Comparison of ENCODE assay signal across 1 cellular context in genomic region chr10:73730153-73730906, GRCh38.
TF ChIP-seq lines count a peak whose summit lies in the region.

No MANE protein-coding gene starts in this region.

TF ChIP-seq in HepG2, 621 proteins besides CTCF, POLR2A, EP300 and RAD21 (continued from another document and continues in another):
- TF ChIP-seq, protein P1, sequence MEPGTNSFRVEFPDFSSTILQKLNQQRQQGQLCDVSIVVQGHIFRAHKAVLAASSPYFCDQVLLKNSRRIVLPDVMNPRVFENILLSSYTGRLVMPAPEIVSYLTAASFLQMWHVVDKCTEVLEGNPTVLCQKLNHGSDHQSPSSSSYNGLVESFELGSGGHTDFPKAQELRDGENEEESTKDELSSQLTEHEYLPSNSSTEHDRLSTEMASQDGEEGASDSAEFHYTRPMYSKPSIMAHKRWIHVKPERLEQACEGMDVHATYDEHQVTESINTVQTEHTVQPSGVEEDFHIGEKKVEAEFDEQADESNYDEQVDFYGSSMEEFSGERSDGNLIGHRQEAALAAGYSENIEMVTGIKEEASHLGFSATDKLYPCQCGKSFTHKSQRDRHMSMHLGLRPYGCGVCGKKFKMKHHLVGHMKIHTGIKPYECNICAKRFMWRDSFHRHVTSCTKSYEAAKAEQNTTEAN (CRISPR knock-in tag; conservative IDR thresholded peaks at IDR 0.05) = no peak
- TF ChIP-seq ZNF282 (IDR thresholded peaks at IDR 0.05; ENCODE audit: partially characterized antibody) (no peak), ZNF333 (CRISPR knock-in tag; IDR thresholded peaks at IDR 0.05; ENCODE audit: borderline replicate concordance) (peak; percentile 94; the same call in 1 of the 2 replicates), ZNF772 (CRISPR knock-in tag; IDR thresholded peaks at IDR 0.05) (peak; percentile 39; the same call in 1 of the 2 replicates), ZNF605 (CRISPR knock-in tag; IDR thresholded peaks at IDR 0.05) (peak; percentile 62; the same call in 1 of the 2 replicates), HMG20A (CRISPR knock-in tag; IDR thresholded peaks at IDR 0.05; ENCODE audit: borderline replicate concordance) (no peak), ZNF383 (CRISPR knock-in tag; IDR thresholded peaks at IDR 0.05; ENCODE audit: borderline replicate concordance) (no peak), SRSF4 (IDR thresholded peaks at IDR 0.05; ENCODE audit: low read depth, low read length, poor library complexity, severe bottlenecking) (no peak), ZNF616 (CRISPR knock-in tag; IDR thresholded peaks at IDR 0.05; ENCODE audit: low read depth) (no peak; the same call in 1 of the 2 replicates), KAT8 (CRISPR knock-in tag; IDR thresholded peaks at IDR 0.05) (peak; percentile 98), ZBTB7B (CRISPR knock-in tag; IDR thresholded peaks at IDR 0.05) (no peak; the same call in 1 of the 2 replicates), PRPF4 (IDR thresholded peaks at IDR 0.05; ENCODE audit: low read depth, low read length, poor library complexity, severe bottlenecking) (no peak), MZF1 (CRISPR knock-in tag; IDR thresholded peaks at IDR 0.05; ENCODE audit: borderline replicate concordance) (no peak), USF2 (IDR thresholded peaks at IDR 0.05; ENCODE audit: low read depth, low read length) (no peak), USF2 (CRISPR knock-in tag; IDR thresholded peaks at IDR 0.05; ENCODE audit: borderline replicate concordance) (no peak), HHEX (CRISPR knock-in tag; IDR thresholded peaks at IDR 0.05) (0 out of 2 replicates have a peak, but pooled peaks have one; percentile 11), FOSL2 (CRISPR knock-in tag; IDR thresholded peaks at IDR 0.05) (peak; percentile 65), SMAD9 (CRISPR knock-in tag; IDR thresholded peaks at IDR 0.05) (no peak), KDM1A (CRISPR knock-in tag; IDR thresholded peaks at IDR 0.05) (0 out of 2 replicates have a peak, but pooled peaks have one; percentile 40), ZNF768 (CRISPR knock-in tag; IDR thresholded peaks at IDR 0.05) (peak; percentile 66; the same call in 1 of the 2 replicates), DMTF1 (CRISPR knock-in tag; IDR thresholded peaks at IDR 0.05) (peak; percentile 36; the same call in 1 of the 2 replicates), PHF21A (CRISPR knock-in tag; IDR thresholded peaks at IDR 0.05) (peak; percentile 76), ARID2 (CRISPR knock-in tag; IDR thresholded peaks at IDR 0.05; ENCODE audit: borderline replicate concordance) (peak; percentile 67; the same call in 1 of the 2 replicates), ZNF382 (CRISPR knock-in tag; IDR thresholded peaks at IDR 0.05; ENCODE audit: borderline replicate concordance) (no peak), NCOR1 (IDR thresholded peaks at IDR 0.05; ENCODE audit: borderline replicate concordance, low read length) (peak; percentile 38; the same call in 1 of the 2 replicates), ARID3A (IDR thresholded peaks at IDR 0.05; ENCODE audit: low read depth, low read length) (0 out of 2 replicates have a peak, but pooled peaks have one; percentile 7), ZNF703 (CRISPR knock-in tag; IDR thresholded peaks at IDR 0.05; ENCODE audit: borderline replicate concordance) (no peak; the same call in 1 of the 2 replicates), ZNF329 (CRISPR knock-in tag; IDR thresholded peaks at IDR 0.05; ENCODE audit: low read depth) (0 out of 2 replicates have a peak, but pooled peaks have one; percentile 74), HCFC1 (IDR thresholded peaks at IDR 0.05; ENCODE audit: low read depth, low read length) (peak; percentile 71), ZGPAT (CRISPR knock-in tag; IDR thresholded peaks at IDR 0.05) (peak; percentile 93), NR2C2 (CRISPR knock-in tag; IDR thresholded peaks at IDR 0.05; ENCODE audit: borderline replicate concordance) (peak; percentile 94), SIN3B (IDR thresholded peaks at IDR 0.05; ENCODE audit: low read length) (peak; percentile 91), SNAPC2 (CRISPR knock-in tag; IDR thresholded peaks at IDR 0.05) (peak; percentile 89), ZNF678 (CRISPR knock-in tag; IDR thresholded peaks at IDR 0.05) (no peak; the same call in 1 of the 2 replicates), ZIK1 (CRISPR knock-in tag; IDR thresholded peaks at IDR 0.05; ENCODE audit: borderline replicate concordance, low read depth) (peak; percentile 67; the same call in 1 of the 2 replicates), ZMYM3 (CRISPR knock-in tag; IDR thresholded peaks at IDR 0.05) (no peak), HOXA9 (CRISPR knock-in tag; IDR thresholded peaks at IDR 0.05; ENCODE audit: borderline replicate concordance) (no peak), ZNF224 (CRISPR knock-in tag; IDR thresholded peaks at IDR 0.05) (0 out of 2 replicates have a peak, but pooled peaks have one; percentile 64)
- TF ChIP-seq, protein P2, sequence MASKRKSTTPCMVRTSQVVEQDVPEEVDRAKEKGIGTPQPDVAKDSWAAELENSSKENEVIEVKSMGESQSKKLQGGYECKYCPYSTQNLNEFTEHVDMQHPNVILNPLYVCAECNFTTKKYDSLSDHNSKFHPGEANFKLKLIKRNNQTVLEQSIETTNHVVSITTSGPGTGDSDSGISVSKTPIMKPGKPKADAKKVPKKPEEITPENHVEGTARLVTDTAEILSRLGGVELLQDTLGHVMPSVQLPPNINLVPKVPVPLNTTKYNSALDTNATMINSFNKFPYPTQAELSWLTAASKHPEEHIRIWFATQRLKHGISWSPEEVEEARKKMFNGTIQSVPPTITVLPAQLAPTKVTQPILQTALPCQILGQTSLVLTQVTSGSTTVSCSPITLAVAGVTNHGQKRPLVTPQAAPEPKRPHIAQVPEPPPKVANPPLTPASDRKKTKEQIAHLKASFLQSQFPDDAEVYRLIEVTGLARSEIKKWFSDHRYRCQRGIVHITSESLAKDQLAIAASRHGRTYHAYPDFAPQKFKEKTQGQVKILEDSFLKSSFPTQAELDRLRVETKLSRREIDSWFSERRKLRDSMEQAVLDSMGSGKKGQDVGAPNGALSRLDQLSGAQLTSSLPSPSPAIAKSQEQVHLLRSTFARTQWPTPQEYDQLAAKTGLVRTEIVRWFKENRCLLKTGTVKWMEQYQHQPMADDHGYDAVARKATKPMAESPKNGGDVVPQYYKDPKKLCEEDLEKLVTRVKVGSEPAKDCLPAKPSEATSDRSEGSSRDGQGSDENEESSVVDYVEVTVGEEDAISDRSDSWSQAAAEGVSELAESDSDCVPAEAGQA (IDR thresholded peaks at IDR 0.05; ENCODE audit: low read depth) = peak; percentile 52; the same call in 1 of the 2 replicates
- TF ChIP-seq, protein P2 (CRISPR knock-in tag; IDR thresholded peaks at IDR 0.05; ENCODE audit: borderline replicate concordance) = no peak
- TF ChIP-seq, protein P3, sequence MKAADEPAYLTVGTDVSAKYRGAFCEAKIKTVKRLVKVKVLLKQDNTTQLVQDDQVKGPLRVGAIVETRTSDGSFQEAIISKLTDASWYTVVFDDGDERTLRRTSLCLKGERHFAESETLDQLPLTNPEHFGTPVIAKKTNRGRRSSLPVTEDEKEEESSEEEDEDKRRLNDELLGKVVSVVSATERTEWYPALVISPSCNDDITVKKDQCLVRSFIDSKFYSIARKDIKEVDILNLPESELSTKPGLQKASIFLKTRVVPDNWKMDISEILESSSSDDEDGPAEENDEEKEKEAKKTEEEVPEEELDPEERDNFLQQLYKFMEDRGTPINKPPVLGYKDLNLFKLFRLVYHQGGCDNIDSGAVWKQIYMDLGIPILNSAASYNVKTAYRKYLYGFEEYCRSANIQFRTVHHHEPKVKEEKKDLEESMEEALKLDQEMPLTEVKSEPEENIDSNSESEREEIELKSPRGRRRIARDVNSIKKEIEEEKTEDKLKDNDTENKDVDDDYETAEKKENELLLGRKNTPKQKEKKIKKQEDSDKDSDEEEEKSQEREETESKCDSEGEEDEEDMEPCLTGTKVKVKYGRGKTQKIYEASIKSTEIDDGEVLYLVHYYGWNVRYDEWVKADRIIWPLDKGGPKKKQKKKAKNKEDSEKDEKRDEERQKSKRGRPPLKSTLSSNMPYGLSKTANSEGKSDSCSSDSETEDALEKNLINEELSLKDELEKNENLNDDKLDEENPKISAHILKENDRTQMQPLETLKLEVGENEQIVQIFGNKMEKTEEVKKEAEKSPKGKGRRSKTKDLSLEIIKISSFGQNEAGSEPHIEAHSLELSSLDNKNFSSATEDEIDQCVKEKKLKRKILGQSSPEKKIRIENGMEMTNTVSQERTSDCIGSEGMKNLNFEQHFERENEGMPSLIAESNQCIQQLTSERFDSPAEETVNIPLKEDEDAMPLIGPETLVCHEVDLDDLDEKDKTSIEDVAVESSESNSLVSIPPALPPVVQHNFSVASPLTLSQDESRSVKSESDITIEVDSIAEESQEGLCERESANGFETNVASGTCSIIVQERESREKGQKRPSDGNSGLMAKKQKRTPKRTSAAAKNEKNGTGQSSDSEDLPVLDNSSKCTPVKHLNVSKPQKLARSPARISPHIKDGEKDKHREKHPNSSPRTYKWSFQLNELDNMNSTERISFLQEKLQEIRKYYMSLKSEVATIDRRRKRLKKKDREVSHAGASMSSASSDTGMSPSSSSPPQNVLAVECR (CRISPR knock-in tag; IDR thresholded peaks at IDR 0.05; ENCODE audit: borderline replicate concordance) = peak; percentile 95
